ENCODE assay signal across 25 cellular contexts in genomic region chr15:28783873-28784272, GRCh38.
"Had no signal": no experiment of that assay in that cellular context is flagged by ENCODE, and none has a peak within 500 bp of the region (broad histone marks: within the 10 kb centered on the region; RNA-seq: fewer than 3 reads in every experiment).

No MANE protein-coding gene starts in this region.

- H3K4me3 ChIP-seq: coronary artery, esophagus squamous epithelium, gastrocnemius medialis, heart right ventricle, left ventricle myocardium inferior, lower lobe of right lung, mucosa of descending colon had no signal

- H3K9me3 ChIP-seq: esophagus squamous epithelium, gastrocnemius medialis, heart right ventricle, left ventricle myocardium inferior, lower lobe of right lung, mucosa of descending colon had no signal

- H3K4me1 Mint-ChIP-seq: endodermal cell, naive B cell had no signal

- H3K4me3 Mint-ChIP-seq: effector memory CD8-positive, alpha-beta T cell; endodermal cell; mesothelial cell of epicardium; naive B cell; naive thymus-derived CD8-positive, alpha-beta T cell had no signal

- H3K27ac Mint-ChIP-seq: effector memory CD8-positive, alpha-beta T cell; endodermal cell; mesothelial cell of epicardium; naive B cell; naive thymus-derived CD8-positive, alpha-beta T cell had no signal

- ATAC-seq: effector memory CD8-positive, alpha-beta T cell; esophagus mucosa; gastrocnemius medialis; heart right ventricle; left colon; left lobe of liver; lower lobe of right lung; mucosa of descending colon; naive thymus-derived CD8-positive, alpha-beta T cell had no signal

- H3K27ac ChIP-seq: coronary artery, epithelial cell of prostate, esophagus squamous epithelium, gastrocnemius medialis, heart right ventricle, left ventricle myocardium inferior, lower lobe of right lung had no signal

- H3K36me3 ChIP-seq: esophagus squamous epithelium, gastrocnemius medialis, heart right ventricle, left ventricle myocardium inferior, lower lobe of right lung had no signal

- H3K9me3 Mint-ChIP-seq: effector memory CD8-positive, alpha-beta T cell; endodermal cell; mesothelial cell of epicardium; naive thymus-derived CD8-positive, alpha-beta T cell had no signal

- H3K36me3 Mint-ChIP-seq: mesothelial cell of epicardium; naive B cell; naive thymus-derived CD8-positive, alpha-beta T cell had no signal

- DNase-seq: effector CD8-positive, alpha-beta T cell; effector memory CD8-positive, alpha-beta T cell; endodermal cell; erythroblast; esophagus squamous epithelium; foreskin fibroblast; foreskin melanocyte; gastrocnemius medialis; glutamatergic neuron; head of caudate nucleus; heart right ventricle; hippocampal formation; kidney glomerular epithelial cell; left colon; left ventricle myocardium inferior; lower lobe of right lung; mesenchymal stem cell; mucosa of descending colon; naive B cell; naive thymus-derived CD8-positive, alpha-beta T cell had no signal

- H3K4me1 ChIP-seq: gastrocnemius medialis, lower lobe of right lung had no signal
